In the genomic region with DNA sequence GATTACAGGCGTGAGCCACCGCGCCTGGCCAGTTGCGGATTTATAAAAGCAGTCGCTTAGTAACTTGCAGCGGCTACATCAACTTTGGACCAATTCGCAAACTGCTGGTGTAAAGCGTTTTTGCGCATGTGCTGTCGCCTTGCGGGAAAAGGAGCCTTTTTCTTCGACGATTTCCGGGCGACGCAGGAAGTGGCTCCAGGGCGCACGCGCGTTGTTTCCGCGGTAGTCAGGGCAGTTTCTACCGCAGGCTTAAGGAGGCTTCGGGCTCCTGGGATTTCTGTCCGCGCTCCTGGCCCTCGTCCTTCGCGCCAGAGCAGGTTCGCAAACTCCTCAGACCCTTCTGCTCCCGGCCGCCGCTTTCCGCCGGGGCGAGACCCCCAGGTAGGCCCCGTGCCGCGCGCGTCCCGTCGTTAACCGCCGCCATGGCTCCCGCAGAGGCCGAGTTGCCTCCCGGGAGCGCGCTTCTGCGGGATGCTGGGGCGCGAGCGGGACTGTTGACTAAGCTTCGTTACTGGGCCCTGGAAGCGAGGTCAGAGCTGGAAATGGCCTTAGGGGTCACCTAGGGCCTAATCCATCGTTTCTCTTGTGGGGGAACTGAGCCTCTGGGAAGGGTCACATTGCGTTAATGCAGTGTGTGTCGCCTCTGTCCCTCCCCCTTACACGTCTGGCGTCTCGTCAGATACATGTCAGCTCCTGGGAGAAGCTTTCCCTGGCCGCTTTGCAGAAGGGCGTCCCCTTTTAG, we compare ENCODE assay signal across 8 cellular contexts. TPM values are rescaled to one million over a fixed set of nuclear protein-coding genes. Genes with fewer than 3 reads are reported as not detected.
DNase-seq lines count a peak whose midpoint lies in the region; ATAC-seq, FAIRE-seq and TF ChIP-seq lines count a peak whose summit lies in the region.

A gene with protein sequence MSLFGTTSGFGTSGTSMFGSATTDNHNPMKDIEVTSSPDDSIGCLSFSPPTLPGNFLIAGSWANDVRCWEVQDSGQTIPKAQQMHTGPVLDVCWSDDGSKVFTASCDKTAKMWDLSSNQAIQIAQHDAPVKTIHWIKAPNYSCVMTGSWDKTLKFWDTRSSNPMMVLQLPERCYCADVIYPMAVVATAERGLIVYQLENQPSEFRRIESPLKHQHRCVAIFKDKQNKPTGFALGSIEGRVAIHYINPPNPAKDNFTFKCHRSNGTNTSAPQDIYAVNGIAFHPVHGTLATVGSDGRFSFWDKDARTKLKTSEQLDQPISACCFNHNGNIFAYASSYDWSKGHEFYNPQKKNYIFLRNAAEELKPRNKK (plus strand): TSS at position 214 of the 742 bp plus-strand sequence. CDS start 2,784 bp downstream, outside the sequence.

- H3K9me3 ChIP-seq in mammary epithelial cell (replicated peaks; ENCODE audit: insufficient read depth, low read length) (no peaks in the 10 kb centered on the region), smooth muscle cell (replicated peaks; ENCODE audit: low read depth) (no peaks in the 10 kb centered on the region)

- H3K9ac ChIP-seq in mammary epithelial cell (ENCODE audit: insufficient read depth, low read length) (peak within 1 kb of the TSS; percentile 86), smooth muscle cell (ENCODE audit: low read depth) (peak within 1 kb of the TSS; percentile 98)

- FAIRE-seq in A204.1 (lab: Jason Lieb, UNC) = peak; percentile 55

- H3K27me3 Mint-ChIP-seq in immature natural killer cell (ENCODE audit: low read depth in 3 of 3) = peaks cover 3 to 24% (median 18%) of the 10 kb centered on the region in 3 donors

- peak within 1 kb of the TSS; percentile 93 for H3K4me2 ChIP-seq in mammary epithelial cell (ENCODE audit: insufficient read depth, low read depth, low read length)
- peak within 1 kb of the TSS; percentile 89 for H3K4me2 ChIP-seq in smooth muscle cell

- in situ Hi-C loops in mammary epithelial cell (cut with MboI; ENCODE audit: low sequenced_read_pairs in 2 of 2) = no loop called here

- H3K4me3 Mint-ChIP-seq in immature natural killer cell = peak within 1 kb of the TSS; percentile 88 to 92 (median 90)

- H3K4me1 Mint-ChIP-seq in immature natural killer cell = peaks cover 25 to 30% of the 10 kb centered on the region in 2 donors

- intact Hi-C loops in mammary epithelial cell (cut with micrococcal nuclease) = no loop called here

- H3K27ac Mint-ChIP-seq in immature natural killer cell = peak within 1 kb of the TSS; percentile 78 to 94 (median 90)

- H3F3A ChIP-seq in smooth muscle cell (ENCODE audit: low read depth) = peaks cover 5% of the 10 kb centered on the region

- dilution Hi-C loops in mammary epithelial cell (cut with HindIII; ENCODE audit: low sequenced_read_pairs) = no loop called here

- ATAC-seq in GM18861 (IDR thresholded peaks at IDR 0.05; ENCODE audit: unreplicated experiment) (peak; percentile 71), HG03139 (IDR thresholded peaks at IDR 0.05; ENCODE audit: unreplicated experiment) (peak; percentile 72)

- no peaks in the 10 kb centered on the region for H3K9me3 Mint-ChIP-seq in immature natural killer cell

- DNase-seq in NCI-H2227 treated with DMSO at 0.1 percent for 48 hours (lab: John Stamatoyannopoulos, UW) = peak; percentile 87
- peak; percentile 88 for DNase-seq in mammary epithelial cell
- DNase-seq in immature natural killer cell = peak; percentile 89 to 92 (median 90)
- DNase-seq in smooth muscle cell (lab: John Stamatoyannopoulos, UW; ENCODE audit: unreplicated experiment) = peak; percentile 71

- H4K20me1 ChIP-seq in mammary epithelial cell (ENCODE audit: insufficient read depth, low read length) (no peaks in the 10 kb centered on the region), smooth muscle cell (ENCODE audit: low read depth) (peaks cover 26% of the 10 kb centered on the region)

- H3K79me2 ChIP-seq in mammary epithelial cell (ENCODE audit: insufficient read depth, low read length) (peaks cover 40% of the 10 kb centered on the region), smooth muscle cell (ENCODE audit: low read depth) (peaks cover 35% of the 10 kb centered on the region)

- peaks cover 16% of the 10 kb centered on the region for H3K36me3 ChIP-seq in mammary epithelial cell (ENCODE audit: insufficient read depth, low read length)
- peaks cover 11% of the 10 kb centered on the region for H3K36me3 ChIP-seq in smooth muscle cell (ENCODE audit: low read depth)

- H3K27me3 ChIP-seq in mammary epithelial cell (ENCODE audit: insufficient read depth, low read length) (no peaks in the 10 kb centered on the region), smooth muscle cell (ENCODE audit: low read depth) (no peaks in the 10 kb centered on the region)

- peak within 1 kb of the TSS; percentile 99 for H3K4me3 ChIP-seq in WI38 (ENCODE audit: low read depth, low read length)
- peak within 1 kb of the TSS; percentile 76 to 88 (median 82) for H3K4me3 ChIP-seq in mammary epithelial cell (replicated peaks in 1 of 3; ENCODE audit: insufficient read depth in 1 of 3, low read depth in 2 of 3, low read length in 3 of 3)
- peak within 1 kb of the TSS; percentile 86 for H3K4me3 ChIP-seq in smooth muscle cell

- H3K27ac ChIP-seq in mammary epithelial cell (ENCODE audit: insufficient read depth, low read depth, low read length) (peak within 1 kb of the TSS; percentile 74), smooth muscle cell (ENCODE audit: low read depth) (peak within 1 kb of the TSS; percentile 91)

- H2AFZ ChIP-seq in mammary epithelial cell (ENCODE audit: low read depth, low read length) (peak within 1 kb of the TSS; percentile 83), smooth muscle cell (ENCODE audit: low read depth) (peak within 1 kb of the TSS; percentile 96)

- under 1% methylated on average over 21 of the region's 64 CpGs for WGBS in mammary epithelial cell (ENCODE audit: low coverage, missing lambda C conversion rate)
- under 1% methylated on average over 64 of the region's 64 CpGs for WGBS in smooth muscle cell (ENCODE audit: low lambda C conversion rate)

- no peak for TF ChIP-seq CTCF in WI38 (IDR thresholded peaks at IDR 0.05; ENCODE audit: low read depth, low read length)
- no peak for TF ChIP-seq CTCF in mammary epithelial cell (conservative IDR thresholded peaks at IDR 0.05 in 1 of 2, IDR thresholded peaks at IDR 0.05 in 1 of 2; ENCODE audit: extremely low read depth in 1 of 2, insufficient read depth in 1 of 2, low read depth in 1 of 2, low read length in 2 of 2)
- no peak for TF ChIP-seq CTCF in smooth muscle cell (IDR thresholded peaks at IDR 0.05; ENCODE audit: borderline replicate concordance, insufficient read depth, poor library complexity, severe bottlenecking)

- H3K4me1 ChIP-seq in mammary epithelial cell (ENCODE audit: insufficient read depth, low read length) (peaks cover 16% of the 10 kb centered on the region), smooth muscle cell (ENCODE audit: low read depth) (peaks cover 6% of the 10 kb centered on the region)

- peaks cover 5 to 18% (median 12%) of the 10 kb centered on the region in 3 donors for H3K36me3 Mint-ChIP-seq in immature natural killer cell

- CTCF ChIA-PET in mammary epithelial cell (lab: Charles Lee; ENCODE audit: low non-redundant PET) = no interaction called here

- TSS peak; percentile 35 for BruUV-seq in mammary epithelial cell (replicated peaks; lab: Mats Ljungman, UMichigan)

RNA-seq across cellular contexts. Expression of the gene that starts here (rescaled TPM):
- 10 to 100 TPM; 30.2 to 34.7 TPM for total RNA-seq in mammary epithelial cell
- polyA plus RNA-seq in mammary epithelial cell = 42.3 TPM
- 38.7 TPM for polyA minus RNA-seq in mammary epithelial cell
- 10 to 100 TPM; 35.7 to 54.5 (median 40.3) TPM for polyA plus RNA-seq in immature natural killer cell
- 34.9 and 35.6 TPM in 2 replicates for total RNA-seq in smooth muscle cell
- polyA plus RNA-seq in smooth muscle cell = 53.5 and 61.7 TPM in 2 replicates

Comparison
In these comparisons a context has a peak if more than half of its experiments do, and no peak if none do; other contexts are left out.
1. Peak in every context shown above with its lines: DNase-seq, ATAC-seq, H3K4me3 ChIP-seq and H3K27ac ChIP-seq.